In genomic region chr11:46953093-46953492, GRCh38 we compare ENCODE assay signal across 22 cellular contexts. TPM values are rescaled to one million over a fixed set of nuclear protein-coding genes. Genes with fewer than 3 reads are reported as not detected.
A peak's percentile ranks its signal among the peaks of the same experiment; 100 is the strongest.
DNase-seq lines count a peak whose midpoint lies in the region; ATAC-seq and TF ChIP-seq lines count a peak whose summit lies in the region.
"Had no signal": no experiment of that assay in that cellular context is flagged by ENCODE, and none has a peak within 500 bp of the region (broad histone marks: within the 10 kb centered on the region; RNA-seq: fewer than 3 reads in every experiment).

No MANE protein-coding gene starts in this region.

- peaks cover 21% of the 10 kb centered on the region for H3K4me1 Mint-ChIP-seq in activated CD4-positive, alpha-beta memory T cell treated with anti-CD3 and anti-CD28 coated beads, Interleukin-2, amount 10 ng/mL, durations not matched to agents 7 days and 5 days
- peaks cover 10% of the 10 kb centered on the region for H3K4me1 Mint-ChIP-seq in activated CD4-positive, alpha-beta memory T cell treated with anti-CD3 and anti-CD28 coated beads for 36 hours (ENCODE audit: low read depth)
- peaks cover 9 to 21% of the 10 kb centered on the region in 2 experiments for H3K4me1 Mint-ChIP-seq in H9
- H3K4me1 Mint-ChIP-seq in activated T-helper 17 cell treated with anti-CD3 and anti-CD28 coated beads, Interleukin-2, amount 50 U/mL, for 72 hours: peaks cover 4% of the 10 kb centered on the region
- peaks cover 43% of the 10 kb centered on the region for H3K4me1 Mint-ChIP-seq in neural progenitor cell

- intact Hi-C loops in activated CD4-positive, alpha-beta memory T cell treated with anti-CD3 and anti-CD28 coated beads for 36 hours (cut with micrococcal nuclease): no loop called here

- peak overlapping the region; percentile 17 for H3K27ac Mint-ChIP-seq in activated CD4-positive, alpha-beta memory T cell treated with anti-CD3 and anti-CD28 coated beads, Interleukin-2, amount 10 ng/mL, durations not matched to agents 7 days and 5 days
- H3K27ac Mint-ChIP-seq in activated CD4-positive, alpha-beta memory T cell treated with anti-CD3 and anti-CD28 coated beads for 36 hours: no peak overlapping the region
- H3K27ac Mint-ChIP-seq in H9: peak overlapping the region in 2 of 3 experiments; percentile 4 to 13; a peak in 2 of 7 replicates
- H3K27ac Mint-ChIP-seq in activated T-helper 17 cell treated with anti-CD3 and anti-CD28 coated beads, Interleukin-2, amount 50 U/mL, for 72 hours: peak overlapping the region; percentile 28
- no peak overlapping the region for H3K27ac Mint-ChIP-seq in neural progenitor cell
- H3K27ac Mint-ChIP-seq: CD4-positive, alpha-beta T cell had no signal

- no peaks in the 10 kb centered on the region for H3K36me3 Mint-ChIP-seq in activated CD4-positive, alpha-beta memory T cell treated with anti-CD3 and anti-CD28 coated beads, Interleukin-2, amount 10 ng/mL, durations not matched to agents 7 days and 5 days (ENCODE audit: low read depth)
- no peaks in the 10 kb centered on the region for H3K36me3 Mint-ChIP-seq in activated CD4-positive, alpha-beta memory T cell treated with anti-CD3 and anti-CD28 coated beads for 36 hours
- H3K36me3 Mint-ChIP-seq in H9 (ENCODE audit: insufficient read depth in 1 of 3, low read depth in 3 of 3) (peaks cover 0 to 2% (median 0%) of the 10 kb centered on the region in 3 experiments; a peak in 2 of 7 replicates), neural progenitor cell (peaks cover 15% of the 10 kb centered on the region)
- H3K36me3 Mint-ChIP-seq in activated T-helper 17 cell treated with anti-CD3 and anti-CD28 coated beads, Interleukin-2, amount 50 U/mL, for 72 hours (ENCODE audit: low read depth): peaks cover 8% of the 10 kb centered on the region

- H3K9ac ChIP-seq in H9 (ENCODE audit: extremely low read depth, insufficient read length, low read length): no peak overlapping the region
- no peak overlapping the region for H3K9ac ChIP-seq in neural progenitor cell
- H3K9ac ChIP-seq: BLaER1, KMS-11 had no signal

- no peaks in the 10 kb centered on the region for H3K9me3 ChIP-seq in H9 (ENCODE audit: control insufficient read depth, low read depth, low read length)
- no peaks in the 10 kb centered on the region for H3K9me3 ChIP-seq in neural progenitor cell (ENCODE audit: low read depth)
- H3K9me3 ChIP-seq: BLaER1, SJCRH30 had no signal

- no peak overlapping the region for H3K23ac ChIP-seq in H9 (ENCODE audit: insufficient read length, low read depth, low read length)

- H3K23me2 ChIP-seq in H9 (ENCODE audit: insufficient read length, low read depth, low read length, poor library complexity, severe bottlenecking): peaks cover 2% of the 10 kb centered on the region

- CTCF ChIA-PET in activated CD4-positive, alpha-beta memory T cell treated with anti-CD3 and anti-CD28 coated beads, Interleukin-2, amount 10 ng/mL, durations not matched to agents 7 days and 5 days (lab: Charles Lee): no interaction called here
- CTCF ChIA-PET in activated CD4-positive, alpha-beta memory T cell treated with anti-CD3 and anti-CD28 coated beads for 36 hours (lab: Charles Lee): no interaction called here

- no peak for TF ChIP-seq CTCF in H9 (conservative IDR thresholded peaks at IDR 0.05)
- no peak for TF ChIP-seq CTCF in neural progenitor cell (IDR thresholded peaks at IDR 0.05)

- H3K27me3 ChIP-seq in H9 (ENCODE audit: insufficient read depth, low read length) (no peaks in the 10 kb centered on the region), neural progenitor cell (no peaks in the 10 kb centered on the region)
- H3K27me3 ChIP-seq: BLaER1, SJCRH30 had no signal

- POLR2A ChIA-PET in activated CD4-positive, alpha-beta memory T cell treated with anti-CD3 and anti-CD28 coated beads, Interleukin-2, amount 10 ng/mL, durations not matched to agents 7 days and 5 days (lab: Charles Lee): no interaction called here
- POLR2A ChIA-PET in activated CD4-positive, alpha-beta memory T cell treated with anti-CD3 and anti-CD28 coated beads for 36 hours (lab: Charles Lee): no interaction called here

- peaks cover 39% of the 10 kb centered on the region for H3F3A ChIP-seq in neural progenitor cell (ENCODE audit: low read depth)

- no peak for ATAC-seq in activated T-helper 17 cell treated with anti-CD3 and anti-CD28 coated beads, Interleukin-2, amount 50 U/mL, for 72 hours (replicated peaks)
- ATAC-seq: Right ventricle myocardium inferior had no signal

- no peak overlapping the region for H4K8ac ChIP-seq in H9 (replicated peaks; ENCODE audit: insufficient read length, low read depth, low read length)

- H2AFZ ChIP-seq in H9 (ENCODE audit: low read length) (no peak overlapping the region), neural progenitor cell (replicated peaks) (no peak overlapping the region)
- H2AFZ ChIP-seq: PC-9 had no signal

- no peak overlapping the region for H3K14ac ChIP-seq in H9 (ENCODE audit: insufficient read depth, low read length)

- H2BK120ac ChIP-seq in H9 (ENCODE audit: low read depth, low read length, poor library complexity, severe bottlenecking): no peak overlapping the region

- H3K4ac ChIP-seq in H9 (ENCODE audit: low read depth, low read length): no peak overlapping the region

- H3K9me3 Mint-ChIP-seq in activated CD4-positive, alpha-beta memory T cell treated with anti-CD3 and anti-CD28 coated beads, Interleukin-2, amount 10 ng/mL, durations not matched to agents 7 days and 5 days: no peaks in the 10 kb centered on the region
- H3K9me3 Mint-ChIP-seq in activated CD4-positive, alpha-beta memory T cell treated with anti-CD3 and anti-CD28 coated beads for 36 hours: no peaks in the 10 kb centered on the region
- no peaks in the 10 kb centered on the region for H3K9me3 Mint-ChIP-seq in H9
- no peaks in the 10 kb centered on the region for H3K9me3 Mint-ChIP-seq in activated T-helper 17 cell treated with anti-CD3 and anti-CD28 coated beads, Interleukin-2, amount 50 U/mL, for 72 hours
- no peaks in the 10 kb centered on the region for H3K9me3 Mint-ChIP-seq in neural progenitor cell
- H3K9me3 Mint-ChIP-seq: CD4-positive, alpha-beta T cell had no signal

- no peak overlapping the region for H4K5ac ChIP-seq in H9 (ENCODE audit: insufficient read length, low read depth, low read length)

- no peaks in the 10 kb centered on the region for H3K27me3 Mint-ChIP-seq in activated CD4-positive, alpha-beta memory T cell treated with anti-CD3 and anti-CD28 coated beads, Interleukin-2, amount 10 ng/mL, durations not matched to agents 7 days and 5 days
- H3K27me3 Mint-ChIP-seq in activated CD4-positive, alpha-beta memory T cell treated with anti-CD3 and anti-CD28 coated beads for 36 hours: no peaks in the 10 kb centered on the region
- H3K27me3 Mint-ChIP-seq in H9 (ENCODE audit: low read depth) (no peaks in the 10 kb centered on the region), neural progenitor cell (ENCODE audit: insufficient read depth, low read depth) (no peaks in the 10 kb centered on the region)
- H3K27me3 Mint-ChIP-seq in activated T-helper 17 cell treated with anti-CD3 and anti-CD28 coated beads, Interleukin-2, amount 50 U/mL, for 72 hours: no peaks in the 10 kb centered on the region
- H3K27me3 Mint-ChIP-seq: CD4-positive, alpha-beta T cell had no signal

- 0 out of 2 replicates have a peak, but pooled peaks cover 2% of the 10 kb centered on the region for H3K79me2 ChIP-seq in H9 (ENCODE audit: insufficient read depth, low read length)
- peaks cover 25% of the 10 kb centered on the region for H3K79me2 ChIP-seq in neural progenitor cell (ENCODE audit: low read depth)

- H3K4me3 ChIP-seq in neural progenitor cell: no peak overlapping the region
- H3K4me3 ChIP-seq: BLaER1, PC-9, SJCRH30 had no signal

- no peak overlapping the region for H3K4me3 Mint-ChIP-seq in activated CD4-positive, alpha-beta memory T cell treated with anti-CD3 and anti-CD28 coated beads, Interleukin-2, amount 10 ng/mL, durations not matched to agents 7 days and 5 days
- H3K4me3 Mint-ChIP-seq in activated CD4-positive, alpha-beta memory T cell treated with anti-CD3 and anti-CD28 coated beads for 36 hours: no peak overlapping the region
- no peak overlapping the region for H3K4me3 Mint-ChIP-seq in H9
- no peak overlapping the region for H3K4me3 Mint-ChIP-seq in activated T-helper 17 cell treated with anti-CD3 and anti-CD28 coated beads, Interleukin-2, amount 50 U/mL, for 72 hours
- no peak overlapping the region for H3K4me3 Mint-ChIP-seq in neural progenitor cell
- H3K4me3 Mint-ChIP-seq: CD4-positive, alpha-beta T cell had no signal

- H3K4me2 ChIP-seq in H9 (ENCODE audit: insufficient read depth, insufficient read length, low read length): no peak overlapping the region
- peak overlapping the region; percentile 61 for H3K4me2 ChIP-seq in neural progenitor cell
- H3K4me2 ChIP-seq: BLaER1, KMS-11, PC-9 had no signal

- H3K27ac ChIP-seq in H9 (ENCODE audit: insufficient read length, low read depth, low read length) (no peak overlapping the region), neural progenitor cell (no peak overlapping the region)
- H3K27ac ChIP-seq: BLaER1, KMS-11, PC-9, SJCRH30 had no signal

- no peaks in the 10 kb centered on the region for H3K79me1 ChIP-seq in H9 (ENCODE audit: insufficient read depth, low read depth, low read length, poor library complexity, severe bottlenecking)

- no peak overlapping the region for H3T11ph ChIP-seq in H9 (ENCODE audit: low read length)

- DNase-seq in activated CD4-positive, alpha-beta memory T cell treated with anti-CD3 and anti-CD28 coated beads, Interleukin-2, amount 10 ng/mL, durations not matched to agents 7 days and 5 days: no peak
- DNase-seq in activated CD4-positive, alpha-beta memory T cell treated with anti-CD3 and anti-CD28 coated beads for 36 hours: no peak
- DNase-seq in H9 (no peak), neural progenitor cell (ENCODE audit: low spot score) (no peak), hippocampal formation (lab: John Stamatoyannopoulos, UW) (no peak), NCI-H146 (lab: John Stamatoyannopoulos, UW) (no peak)
- DNase-seq: CD4-positive, alpha-beta T cell; COR-L47; DMS53; MM.1S; NCI-H1694; NCI-H2029 treated with DMSO at 0.1 percent for 48 hours; NCI-H446 treated with DMSO at 0.1 percent for 48 hours; NCI-H526; NCI-H82; NK-92 treated with Interleukin-12 subunit alpha and Interleukin-12 subunit beta, amount 100 ng/mL, for 24 hours; PC-9; SJCRH30 had no signal

- 100% methylated on average over 3 of the region's 5 CpGs for WGBS in H9 (ENCODE audit: extremely low coverage, insufficient read length, low lambda C conversion rate)

- no peaks in the 10 kb centered on the region for H3K4me1 ChIP-seq in H9 (ENCODE audit: insufficient read depth, low read length)
- peaks cover 37% of the 10 kb centered on the region for H3K4me1 ChIP-seq in neural progenitor cell
- H3K4me1 ChIP-seq: BLaER1, SJCRH30 had no signal

- H4K20me1 ChIP-seq in H9 (ENCODE audit: control insufficient read depth, insufficient read depth, insufficient read length) (no peaks in the 10 kb centered on the region), neural progenitor cell (ENCODE audit: low read depth) (peaks cover 61% of the 10 kb centered on the region)
- H4K20me1 ChIP-seq: BLaER1 had no signal

- H2BK12ac ChIP-seq in H9 (ENCODE audit: insufficient read length, low read depth, low read length): no peak overlapping the region

- no peak overlapping the region for H4K91ac ChIP-seq in H9 (ENCODE audit: insufficient read length, low read depth, low read length)

- no peak overlapping the region for H2BK5ac ChIP-seq in H9 (ENCODE audit: insufficient read length, low read length)

- H2AK5ac ChIP-seq in H9 (ENCODE audit: insufficient read length, low read length): no peak overlapping the region

- H3K18ac ChIP-seq in H9 (ENCODE audit: insufficient read length, low read depth, low read length): no peak overlapping the region

- no peaks in the 10 kb centered on the region for H3K36me3 ChIP-seq in neural progenitor cell
- H3K36me3 ChIP-seq: SJCRH30 had no signal

- no peak overlapping the region for H2BK15ac ChIP-seq in H9 (ENCODE audit: low read depth, low read length)

- no peak overlapping the region for H3K56ac ChIP-seq in H9 (ENCODE audit: insufficient read length, low read depth, low read length)

- no peak overlapping the region for H2BK20ac ChIP-seq in H9 (ENCODE audit: low read depth, low read length, poor library complexity, severe bottlenecking)

RNA-seq across cellular contexts. Expression of gene CSTPP1, which starts 16.5 kb away (rescaled TPM):
- 10 to 100 TPM; 16.7 to 20.4 TPM for total RNA-seq in activated CD4-positive, alpha-beta memory T cell treated with anti-CD3 and anti-CD28 coated beads, Interleukin-2, amount 10 ng/mL, durations not matched to agents 7 days and 5 days
- total RNA-seq in activated CD4-positive, alpha-beta memory T cell treated with anti-CD3 and anti-CD28 coated beads for 36 hours: 10 to 100 TPM; 18.4 to 18.5 TPM
- total RNA-seq in H9 (2021) (19.6 and 21.2 TPM in 2 replicates), neural progenitor cell (ENCODE audit: low replicate concordance) (32.7 and 51.7 TPM in 2 replicates)
- 10 to 100 TPM; 15.2 to 19.4 TPM for total RNA-seq in activated T-helper 17 cell treated with anti-CD3 and anti-CD28 coated beads, Interleukin-2, amount 50 U/mL, for 72 hours

RNA-seq across cellular contexts. Expression of gene LRP4, which starts 34.7 kb away (rescaled TPM):
- under 1 TPM in 1 of 2 experiments, not detected in 1; 0.05 TPM for total RNA-seq in activated CD4-positive, alpha-beta memory T cell treated with anti-CD3 and anti-CD28 coated beads, Interleukin-2, amount 10 ng/mL, durations not matched to agents 7 days and 5 days
- total RNA-seq in activated CD4-positive, alpha-beta memory T cell treated with anti-CD3 and anti-CD28 coated beads for 36 hours: under 1 TPM in 1 of 2 experiments, not detected in 1; 0.05 TPM
- total RNA-seq in H9 (2021) (11.3 and 11.6 TPM in 2 replicates), neural progenitor cell (ENCODE audit: low replicate concordance) (9.2 and 12.0 TPM in 2 replicates)
- total RNA-seq in activated T-helper 17 cell treated with anti-CD3 and anti-CD28 coated beads, Interleukin-2, amount 50 U/mL, for 72 hours: under 1 TPM; 0.08 to 0.11 TPM
- total RNA-seq: CD4-positive, alpha-beta T cell had no signal

Comparison
In these comparisons a context has a peak if more than half of its experiments do, and no peak if none do; other contexts are left out.
1. H3K27ac Mint-ChIP-seq: peak in activated CD4-positive, alpha-beta memory T cell treated with anti-CD3 and anti-CD28 coated beads, Interleukin-2, amount 10 ng/mL, durations not matched to agents 7 days and 5 days (single experiment), H9 (2 of 3) and activated T-helper 17 cell treated with anti-CD3 and anti-CD28 coated beads, Interleukin-2, amount 50 U/mL, for 72 hours (single experiment); none in activated CD4-positive, alpha-beta memory T cell treated with anti-CD3 and anti-CD28 coated beads for 36 hours (single experiment) and neural progenitor cell (single experiment).